Comparison of ENCODE assay signal across 8 cellular contexts in genomic region chr14:23120405-23121251, GRCh38.
DNase-seq lines count a peak whose midpoint lies in the region; ATAC-seq lines count a peak whose summit lies in the region.

No MANE protein-coding gene starts in this region.

- H3K9me3 Mint-ChIP-seq in central memory CD8-positive, alpha-beta T cell, result no peaks in the 10 kb centered on the region

- H3K27me3 Mint-ChIP-seq in central memory CD8-positive, alpha-beta T cell, result peaks cover 13% of the 10 kb centered on the region

- H3K4me1 Mint-ChIP-seq in central memory CD8-positive, alpha-beta T cell, result peaks cover 17% of the 10 kb centered on the region

- DNase-seq in AG08396 (ENCODE audit: low spot score) (peak; percentile 89), NCI-H524 (lab: John Stamatoyannopoulos, UW) (peak; percentile 88 to 97), kidney glomerular epithelial cell (lab: John Stamatoyannopoulos, UW) (peak; percentile 73)
- peak; percentile 59 to 77 for DNase-seq in activated CD4-positive, alpha-beta T cell treated with anti-CD3 and anti-CD28 coated beads for 24 hours (ENCODE audit: low read depth in 2 of 2)
- peak; percentile 60 to 64 for DNase-seq in central memory CD8-positive, alpha-beta T cell (ENCODE audit: low spot score in 2 of 2)
- DNase-seq in stimulated activated CD4-positive, alpha-beta T cell treated with anti-CD3 and anti-CD28 coated beads, Interleukin-1b, Interleukin-23, amount 100 ng/mL, for 4 hours (ENCODE audit: low read depth in 2 of 2), result peak; percentile 65 to 68

- H3K4me3 Mint-ChIP-seq in central memory CD8-positive, alpha-beta T cell, result peak overlapping the region; percentile 42

- ATAC-seq in GM19023 (IDR thresholded peaks at IDR 0.05; ENCODE audit: unreplicated experiment), result peak; percentile 81
- peak; percentile 53 for ATAC-seq in HG03457 (IDR thresholded peaks at IDR 0.05; ENCODE audit: unreplicated experiment)
- peak; percentile 61 for ATAC-seq in central memory CD8-positive, alpha-beta T cell (replicated peaks; ENCODE audit: extremely low read depth, poor library complexity, severe bottlenecking)

- peaks cover 3% of the 10 kb centered on the region for H3K36me3 Mint-ChIP-seq in central memory CD8-positive, alpha-beta T cell (ENCODE audit: insufficient read depth)

- peak overlapping the region; percentile 80 for H3K27ac Mint-ChIP-seq in central memory CD8-positive, alpha-beta T cell (ENCODE audit: low read depth)

Comparison
In these comparisons a context has a peak if more than half of its experiments do, and no peak if none do; other contexts are left out.
1. Peak in every context shown above with its lines: DNase-seq and ATAC-seq.